8 cellular contexts compared by ENCODE assay signal in the genomic region with DNA sequence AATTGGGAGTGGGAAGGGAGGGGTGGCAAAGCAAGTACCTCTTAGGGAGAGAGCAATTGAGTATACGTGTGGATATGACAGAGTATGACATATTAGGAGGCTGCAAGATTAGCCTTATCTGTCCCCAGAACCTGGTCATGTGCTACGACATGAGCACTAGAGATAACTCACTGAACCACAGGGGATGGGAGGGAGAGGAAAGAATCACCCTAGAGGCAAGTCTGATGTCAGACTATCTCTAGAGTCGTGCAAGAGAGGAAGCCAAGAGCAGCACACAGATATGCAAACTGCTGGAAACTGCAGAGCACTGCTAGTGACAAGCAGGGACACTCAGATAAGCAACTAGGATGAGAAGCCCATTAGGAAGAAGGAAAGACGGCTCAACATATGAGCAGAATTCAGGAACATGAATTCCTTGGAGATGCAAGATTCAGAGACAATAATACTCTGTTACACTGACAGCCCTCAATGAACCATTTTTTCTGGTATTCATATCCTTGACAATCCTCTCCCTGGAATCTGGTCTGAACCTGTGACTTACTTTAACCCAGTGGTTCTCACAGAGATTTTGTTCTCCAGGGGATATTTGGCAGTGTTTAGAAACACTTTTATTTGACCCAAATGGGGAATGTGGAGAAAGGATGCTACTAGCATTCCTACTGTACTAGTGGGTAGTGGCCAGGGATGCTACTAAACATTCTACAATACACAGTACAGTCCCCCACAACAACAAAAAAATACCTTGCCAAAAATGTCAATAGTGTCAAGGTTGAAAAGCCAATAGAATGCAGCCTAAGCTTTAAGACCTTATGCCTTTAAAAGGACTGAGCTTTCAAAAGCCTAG.
A peak's percentile ranks its signal among the peaks of the same experiment; 100 is the strongest.
DNase-seq lines count a peak whose midpoint lies in the region; ATAC-seq and TF ChIP-seq lines count a peak whose summit lies in the region.
"Had no signal": no experiment of that assay in that cellular context is flagged by ENCODE, and none has a peak within 500 bp of the region (broad histone marks: within the 10 kb centered on the region; RNA-seq: fewer than 3 reads in every experiment).

No MANE protein-coding gene starts in this region.

- no peak overlapping the region for H3K4me3 ChIP-seq in smooth muscle cell

- no peaks in the 10 kb centered on the region for H4K20me1 ChIP-seq in smooth muscle cell (ENCODE audit: low read depth)

- no peaks in the 10 kb centered on the region for H3K27me3 ChIP-seq in smooth muscle cell (ENCODE audit: low read depth)

- no peaks in the 10 kb centered on the region for H3K4me1 Mint-ChIP-seq in activated T-helper 17 cell treated with anti-CD3 and anti-CD28 coated beads, Interleukin-2, amount 50 U/mL, for 72 hours
- peaks cover 21% of the 10 kb centered on the region for H3K4me1 Mint-ChIP-seq in MCF 10A (ENCODE audit: insufficient read depth, unreplicated experiment)

- peaks cover 4% of the 10 kb centered on the region for H3F3A ChIP-seq in smooth muscle cell (ENCODE audit: low read depth)

- CTCF ChIA-PET in MCF 10A (lab: Yijun Ruan, JAX) = interaction anchor here (1.0 kb wide), 1 partner anchor 42 kb away, joined by 3 read pairs; no protein-coding TSS in a partner anchor

- peak overlapping the region; percentile 33 for H3K27ac ChIP-seq in smooth muscle cell (ENCODE audit: low read depth)

- H3K9me3 Mint-ChIP-seq in activated T-helper 17 cell treated with anti-CD3 and anti-CD28 coated beads, Interleukin-2, amount 50 U/mL, for 72 hours = no peaks in the 10 kb centered on the region
- no peaks in the 10 kb centered on the region for H3K9me3 Mint-ChIP-seq in MCF 10A (ENCODE audit: unreplicated experiment)

- TF ChIP-seq CTCF in smooth muscle cell (IDR thresholded peaks at IDR 0.05; ENCODE audit: borderline replicate concordance, insufficient read depth, poor library complexity, severe bottlenecking) (no peak), MCF 10A (IDR thresholded peaks at IDR 0.05; ENCODE audit: unreplicated experiment) (no peak)

- H3K36me3 Mint-ChIP-seq in activated T-helper 17 cell treated with anti-CD3 and anti-CD28 coated beads, Interleukin-2, amount 50 U/mL, for 72 hours (ENCODE audit: low read depth) = no peaks in the 10 kb centered on the region
- H3K36me3 Mint-ChIP-seq in MCF 10A (ENCODE audit: insufficient read depth, unreplicated experiment) = no peaks in the 10 kb centered on the region

- peak overlapping the region; percentile 57 for H3K4me2 ChIP-seq in smooth muscle cell

- 6% methylated on average over 4 of the region's 4 CpGs for whole genome bisulfite sequencing in smooth muscle cell (ENCODE audit: low lambda C conversion rate)

- H3K36me3 ChIP-seq in smooth muscle cell (ENCODE audit: low read depth) = no peaks in the 10 kb centered on the region

- no peak overlapping the region for H3K4me3 Mint-ChIP-seq in activated T-helper 17 cell treated with anti-CD3 and anti-CD28 coated beads, Interleukin-2, amount 50 U/mL, for 72 hours
- H3K4me3 Mint-ChIP-seq in MCF 10A (ENCODE audit: unreplicated experiment) = no peak overlapping the region

- no peaks in the 10 kb centered on the region for H3K9me3 ChIP-seq in smooth muscle cell (replicated peaks; ENCODE audit: low read depth)

- H3K27me3 Mint-ChIP-seq in activated T-helper 17 cell treated with anti-CD3 and anti-CD28 coated beads, Interleukin-2, amount 50 U/mL, for 72 hours = peaks cover 3% of the 10 kb centered on the region
- H3K27me3 Mint-ChIP-seq in MCF 10A (ENCODE audit: insufficient read depth, unreplicated experiment) = no peaks in the 10 kb centered on the region

- POLR2A ChIA-PET in MCF 10A (lab: Yijun Ruan, JAX) = no interaction called here

- no peaks in the 10 kb centered on the region for H3K4me1 ChIP-seq in smooth muscle cell (ENCODE audit: low read depth)

- no peaks in the 10 kb centered on the region for H3K79me2 ChIP-seq in smooth muscle cell (ENCODE audit: low read depth)

- ATAC-seq in GM19043 (IDR thresholded peaks at IDR 0.05; ENCODE audit: low read depth, unreplicated experiment) = peak; percentile 67
- ATAC-seq in HG03159 (IDR thresholded peaks at IDR 0.05; ENCODE audit: unreplicated experiment) = peak; percentile 78
- peak; percentile 29 for ATAC-seq in activated T-helper 17 cell treated with anti-CD3 and anti-CD28 coated beads, Interleukin-2, amount 50 U/mL, for 72 hours (replicated peaks)

- intact Hi-C loops in MCF 10A (cut with micrococcal nuclease) = no loop called here

- no peak overlapping the region for H3K9ac ChIP-seq in smooth muscle cell (ENCODE audit: low read depth)

- BruUV-seq in MCF 10A (replicated peaks; lab: Mats Ljungman, UMichigan) = no TSS peak

- DNase-seq in smooth muscle cell (lab: John Stamatoyannopoulos, UW; ENCODE audit: unreplicated experiment) (no peak), NCI-H2029 treated with DMSO at 0.1 percent for 48 hours (lab: John Stamatoyannopoulos, UW) (no peak), MCF 10A (ENCODE audit: unreplicated experiment) (no peak), COLO829 (ENCODE audit: low spot score) (no peak)
- DNase-seq: stimulated activated naive CD4-positive, alpha-beta T cell had no signal

- no peak overlapping the region for H2AFZ ChIP-seq in smooth muscle cell (ENCODE audit: low read depth)

- no peak overlapping the region for H3K27ac Mint-ChIP-seq in activated T-helper 17 cell treated with anti-CD3 and anti-CD28 coated beads, Interleukin-2, amount 50 U/mL, for 72 hours
- no peak overlapping the region for H3K27ac Mint-ChIP-seq in MCF 10A (ENCODE audit: low read depth, unreplicated experiment)
